In the genomic region with DNA sequence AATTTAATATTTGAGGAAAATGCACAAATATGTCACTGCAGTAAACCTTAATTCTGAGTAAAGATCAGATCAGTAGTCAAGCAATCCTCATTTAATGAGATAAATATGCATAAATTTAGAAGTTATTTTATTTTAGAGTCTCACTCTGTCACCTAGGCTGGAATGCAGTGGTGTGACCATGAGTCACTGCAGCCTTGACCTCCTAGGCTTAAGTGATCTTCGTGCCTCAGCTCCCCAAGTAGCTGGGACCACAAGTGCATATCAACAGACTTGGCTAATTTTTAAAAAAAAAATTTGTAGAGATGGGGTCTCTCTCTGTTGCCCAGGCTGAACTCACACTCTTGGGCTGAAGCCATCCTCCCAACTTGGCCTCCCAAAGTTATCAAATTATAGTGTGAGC, we compare ENCODE assay signal across 33 cellular contexts. TPM values are rescaled to one million over a fixed set of nuclear protein-coding genes. Genes with fewer than 3 reads are reported as not detected.
"Had no signal": no experiment of that assay in that cellular context is flagged by ENCODE, and none has a peak within 500 bp of the region (broad histone marks: within the 10 kb centered on the region; RNA-seq: fewer than 3 reads in every experiment).

No MANE protein-coding gene starts in this region.

- H3K27ac Mint-ChIP-seq: activated B cell treated with CpG ODN at 0.5 μM for 24 hours; activated CD8-positive, alpha-beta memory T cell treated with anti-CD3 and anti-CD28 coated beads, Interleukin-2, amount 10 ng/mL, durations not matched to agents 7 days and 5 days; activated CD8-positive, alpha-beta T cell treated with anti-CD3 and anti-CD28 coated beads for 36 hours; activated naive CD4-positive, alpha-beta T cell treated with anti-CD3 and anti-CD28 coated beads for 36 hours; activated naive CD4-positive, alpha-beta T cell treated with anti-CD3 and anti-CD28 coated beads, Interleukin-2, amount 50 U/mL, for 24 hours; activated naive CD8-positive, alpha-beta T cell treated with anti-CD3 and anti-CD28 coated beads for 36 hours; activated naive CD8-positive, alpha-beta T cell treated with anti-CD3 and anti-CD28 coated beads, Interleukin-2, amount 50 U/mL, for 24 hours; activated T-helper 1 cell treated with anti-CD3 and anti-CD28 coated beads, Interleukin-12 subunit alpha, Interleukin-12 subunit beta, Interleukin-2, Interleukin-4 antibody, amounts not matched to agents 30 ng/mL and 10 ng/mL and 1 ng/mL, durations not matched to agents 14 hours and 24 hours and 36 hours; activated T-helper 2 cell treated with anti-CD3 and anti-CD28 coated beads, Interferon-gamma antibody, Interleukin-2, Interleukin-4, amounts not matched to agents 10 μg/mL and 5 μg/mL and 100 μg/mL, durations not matched to agents 14 hours and 24 hours and 36 hours; T-helper 17 cell; T-helper 2 cell treated with Interferon-gamma antibody and Interleukin-4, amounts not matched to agents 5 μg/mL and 100 μg/mL, for 36 hours had no signal

- H3K27me3 ChIP-seq: adrenal gland, body of pancreas, colonic mucosa, esophagus squamous epithelium had no signal

- H3K4me1 Mint-ChIP-seq: activated B cell treated with CpG ODN at 0.5 μM for 24 hours; activated CD8-positive, alpha-beta memory T cell treated with anti-CD3 and anti-CD28 coated beads, Interleukin-2, amount 10 ng/mL, durations not matched to agents 7 days and 5 days; activated naive CD4-positive, alpha-beta T cell treated with anti-CD3 and anti-CD28 coated beads, Interleukin-2, amount 50 U/mL, for 24 hours; activated naive CD8-positive, alpha-beta T cell treated with anti-CD3 and anti-CD28 coated beads for 36 hours; activated naive CD8-positive, alpha-beta T cell treated with anti-CD3 and anti-CD28 coated beads, Interleukin-2, amount 50 U/mL, for 24 hours; T-helper 17 cell had no signal

- H3K9me3 ChIP-seq: body of pancreas, colonic mucosa, esophagus squamous epithelium had no signal

- ATAC-seq: activated CD4-positive, CD25-positive, alpha-beta regulatory T cell treated with anti-CD3 and anti-CD28 coated beads, Interleukin-2, amount 50 U/mL, for 24 hours; activated CD8-positive, alpha-beta memory T cell treated with anti-CD3 and anti-CD28 coated beads, Interleukin-2, amount 10 ng/mL, durations not matched to agents 7 days and 5 days; activated CD8-positive, alpha-beta T cell treated with anti-CD3 and anti-CD28 coated beads for 36 hours; activated naive CD8-positive, alpha-beta T cell treated with anti-CD3 and anti-CD28 coated beads, Interleukin-2, amount 50 U/mL, for 24 hours; body of pancreas; T-helper 17 cell had no signal

- H3K36me3 ChIP-seq: adrenal gland, colonic mucosa, esophagus squamous epithelium, WERI-Rb-1 had no signal

- DNase-seq: activated B cell treated with CpG ODN at 0.5 μM for 24 hours; activated CD4-positive, alpha-beta T cell treated with anti-CD3 and anti-CD28 coated beads for 48 hours; activated CD4-positive, alpha-beta T cell treated with anti-CD3 and anti-CD28 coated beads, Interleukin-2, amount 50 U/mL, for 1 hour; activated CD4-positive, alpha-beta T cell treated with anti-CD3 and anti-CD28 coated beads, Interleukin-2, amount 50 U/mL, for 48 hours; activated CD8-positive, alpha-beta memory T cell treated with anti-CD3 and anti-CD28 coated beads, Interleukin-2, amount 10 ng/mL, durations not matched to agents 7 days and 5 days; activated CD8-positive, alpha-beta memory T cell treated with anti-CD3 and anti-CD28 coated beads, Interleukin-2, amount 50 U/mL, for 4 hours; activated CD8-positive, alpha-beta T cell treated with anti-CD3 and anti-CD28 coated beads for 36 hours; activated effector memory CD4-positive, alpha-beta T cell treated with anti-CD3 and anti-CD28 coated beads, Interleukin-2, amount 50 U/mL, for 16 hours; activated naive CD4-positive, alpha-beta T cell treated with anti-CD3 and anti-CD28 coated beads for 36 hours; activated naive CD8-positive, alpha-beta T cell treated with anti-CD3 and anti-CD28 coated beads for 36 hours; activated naive CD8-positive, alpha-beta T cell treated with anti-CD3 and anti-CD28 coated beads, Interleukin-2, amount 50 U/mL, for 24 hours; activated T-cell treated with anti-CD3 and anti-CD28 coated beads, Interleukin-2, amount 50 U/mL, for 1 hour; activated T-cell treated with anti-CD3 and anti-CD28 coated beads, Interleukin-2, amount 50 U/mL, for 48 hours; adrenal gland; amygdala; aorta; body of pancreas; caudate nucleus; colonic mucosa; effector CD8-positive, alpha-beta T cell; esophagus squamous epithelium; head of caudate nucleus; T-helper 1 cell; T-helper 17 cell; T1000; WERI-Rb-1 had no signal

- H3K27ac ChIP-seq: adrenal gland, body of pancreas, colonic mucosa, esophagus squamous epithelium, WERI-Rb-1 had no signal

- H3K36me3 Mint-ChIP-seq: activated CD8-positive, alpha-beta memory T cell treated with anti-CD3 and anti-CD28 coated beads, Interleukin-2, amount 10 ng/mL, durations not matched to agents 7 days and 5 days; activated naive CD4-positive, alpha-beta T cell treated with anti-CD3 and anti-CD28 coated beads, Interleukin-2, amount 50 U/mL, for 24 hours; activated naive CD8-positive, alpha-beta T cell treated with anti-CD3 and anti-CD28 coated beads for 36 hours had no signal

- H3K4me3 Mint-ChIP-seq: activated B cell treated with CpG ODN at 0.5 μM for 24 hours; activated CD8-positive, alpha-beta memory T cell treated with anti-CD3 and anti-CD28 coated beads, Interleukin-2, amount 10 ng/mL, durations not matched to agents 7 days and 5 days; activated CD8-positive, alpha-beta T cell treated with anti-CD3 and anti-CD28 coated beads for 36 hours; activated naive CD4-positive, alpha-beta T cell treated with anti-CD3 and anti-CD28 coated beads for 36 hours; activated naive CD4-positive, alpha-beta T cell treated with anti-CD3 and anti-CD28 coated beads, Interleukin-2, amount 50 U/mL, for 24 hours; activated naive CD8-positive, alpha-beta T cell treated with anti-CD3 and anti-CD28 coated beads for 36 hours; activated naive CD8-positive, alpha-beta T cell treated with anti-CD3 and anti-CD28 coated beads, Interleukin-2, amount 50 U/mL, for 24 hours; activated T-helper 1 cell treated with anti-CD3 and anti-CD28 coated beads, Interleukin-12 subunit alpha, Interleukin-12 subunit beta, Interleukin-2, Interleukin-4 antibody, amounts not matched to agents 30 ng/mL and 10 ng/mL and 1 ng/mL, durations not matched to agents 14 hours and 24 hours and 36 hours; T-helper 17 cell; T-helper 2 cell treated with Interferon-gamma antibody and Interleukin-4, amounts not matched to agents 5 μg/mL and 100 μg/mL, for 36 hours had no signal

- H3K27me3 Mint-ChIP-seq: activated B cell treated with CpG ODN at 0.5 μM for 24 hours; activated CD8-positive, alpha-beta memory T cell treated with anti-CD3 and anti-CD28 coated beads, Interleukin-2, amount 10 ng/mL, durations not matched to agents 7 days and 5 days; activated CD8-positive, alpha-beta T cell treated with anti-CD3 and anti-CD28 coated beads for 36 hours; activated naive CD4-positive, alpha-beta T cell treated with anti-CD3 and anti-CD28 coated beads, Interleukin-2, amount 50 U/mL, for 24 hours; activated naive CD8-positive, alpha-beta T cell treated with anti-CD3 and anti-CD28 coated beads for 36 hours; activated naive CD8-positive, alpha-beta T cell treated with anti-CD3 and anti-CD28 coated beads, Interleukin-2, amount 50 U/mL, for 24 hours; T-helper 17 cell had no signal

- H3K4me1 ChIP-seq: adrenal gland, body of pancreas, colonic mucosa, esophagus squamous epithelium had no signal

- H3K4me3 ChIP-seq: adrenal gland, body of pancreas, colonic mucosa, esophagus squamous epithelium had no signal

RNA-seq across cellular contexts. Expression of a gene that starts 41.3 kb away (rescaled TPM):
- total RNA-seq: activated B cell treated with CpG ODN at 0.5 μM for 24 hours; activated CD8-positive, alpha-beta memory T cell treated with anti-CD3 and anti-CD28 coated beads for 36 hours; activated CD8-positive, alpha-beta memory T cell treated with anti-CD3 and anti-CD28 coated beads, Interleukin-2, amount 10 ng/mL, durations not matched to agents 7 days and 5 days; activated CD8-positive, alpha-beta T cell treated with anti-CD3 and anti-CD28 coated beads for 36 hours; activated naive CD4-positive, alpha-beta T cell treated with anti-CD3 and anti-CD28 coated beads for 36 hours; activated naive CD8-positive, alpha-beta T cell treated with anti-CD3 and anti-CD28 coated beads for 36 hours; activated T-helper 1 cell treated with anti-CD3 and anti-CD28 coated beads, Interleukin-12 subunit alpha, Interleukin-12 subunit beta, Interleukin-2, Interleukin-4 antibody, amounts not matched to agents 30 ng/mL and 10 ng/mL and 1 ng/mL, durations not matched to agents 14 hours and 24 hours and 36 hours; activated T-helper 2 cell treated with anti-CD3 and anti-CD28 coated beads, Interferon-gamma antibody, Interleukin-2, Interleukin-4, amounts not matched to agents 10 μg/mL and 5 μg/mL and 100 μg/mL, durations not matched to agents 14 hours and 24 hours and 36 hours; dermis microvascular lymphatic vessel endothelial cell; T-helper 17 cell had no signal
